In genomic region chr3:47228088-47228487, GRCh38 we compare ENCODE assay signal across 9 cellular contexts. TPM values are rescaled to one million over a fixed set of nuclear protein-coding genes. Genes with fewer than 3 reads are reported as not detected.
A peak's percentile ranks its signal among the peaks of the same experiment; 100 is the strongest.
DNase-seq lines count a peak whose midpoint lies in the region; ATAC-seq and TF ChIP-seq lines count a peak whose summit lies in the region.
"Had no signal": no experiment of that assay in that cellular context is flagged by ENCODE, and none has a peak within 500 bp of the region (broad histone marks: within the 10 kb centered on the region; RNA-seq: fewer than 3 reads in every experiment).

No MANE protein-coding gene starts in this region.

- H3K9me3 ChIP-seq in left lung (no peaks in the 10 kb centered on the region), suprapubic skin (no peaks in the 10 kb centered on the region)

- intact Hi-C loops in left lung (cut with DNase I): no loop called here

- TF ChIP-seq EP300 in suprapubic skin (IDR thresholded peaks at IDR 0.05): no peak

- DNase-seq in left lung (no peak), cerebellum (ENCODE audit: low spot score) (no peak), suprapubic skin (ENCODE audit: low spot score in 2 of 2) (no peak)
- no peak for DNase-seq in NK-92 treated with Interleukin-12 subunit alpha and Interleukin-12 subunit beta, amount 100 ng/mL, for 24 hours (lab: John Stamatoyannopoulos, UW)
- DNase-seq: CD4-positive, alpha-beta memory T cell had no signal

- 58% methylated on average over 1 of the region's 1 CpG for WGBS in suprapubic skin

- TF ChIP-seq CTCF in left lung (IDR thresholded peaks at IDR 0.05) (no peak), suprapubic skin (IDR thresholded peaks at IDR 0.05) (no peak)

- peak; percentile 58 for ATAC-seq in GM18498 (IDR thresholded peaks at IDR 0.05; ENCODE audit: unreplicated experiment)
- peak; percentile 58 for ATAC-seq in GM21717 (IDR thresholded peaks at IDR 0.05; ENCODE audit: unreplicated experiment)
- peak; percentile 37 for ATAC-seq in HG03521 (IDR thresholded peaks at IDR 0.05; ENCODE audit: unreplicated experiment)
- ATAC-seq in left lung: peak; percentile 24
- no peak for ATAC-seq in HG02981 (IDR thresholded peaks at IDR 0.05; ENCODE audit: unreplicated experiment)

- H3K4me3 ChIP-seq in left lung (no peak overlapping the region), suprapubic skin (no peak overlapping the region)

- no peaks in the 10 kb centered on the region for H3K36me3 ChIP-seq in left lung
- no peaks in the 10 kb centered on the region for H3K36me3 ChIP-seq in suprapubic skin

- H3K27me3 ChIP-seq in left lung: no peaks in the 10 kb centered on the region
- no peaks in the 10 kb centered on the region for H3K27me3 ChIP-seq in suprapubic skin

- TF ChIP-seq POLR2A in suprapubic skin (IDR thresholded peaks at IDR 0.05): no peak

- H3K4me1 ChIP-seq in left lung (peaks cover 0 to 34% of the 10 kb centered on the region in 2 donors), suprapubic skin (no peaks in the 10 kb centered on the region)

- H3K27ac ChIP-seq in left lung (peak overlapping the region in 1 of 2 donors; percentile 50), suprapubic skin (no peak overlapping the region)

RNA-seq across cellular contexts. Expression of gene KIF9, which starts 54.5 kb away (rescaled TPM):
- total RNA-seq in left lung (1 to 10 TPM; 8.4 to 9.5 TPM), cerebellum (5.2 TPM), suprapubic skin (10 to 100 TPM in 2 of 4 donors, 1 to 10 TPM in 2; 8.8 to 23.4 (median 15.3) TPM)

RNA-seq across cellular contexts. Expression of gene KLHL18, which starts 54.7 kb away (rescaled TPM):
- 10 to 100 TPM; 25.9 to 29.5 TPM for total RNA-seq in left lung
- total RNA-seq in cerebellum: 25.8 TPM
- total RNA-seq in suprapubic skin: 10 to 100 TPM; 20.8 to 50.7 (median 38.8) TPM
